In genomic region chr17:29389994-29390855, GRCh38 we compare ENCODE assay signal across 1 cellular context.
A peak's percentile ranks its signal among the peaks of the same experiment; 100 is the strongest.
TF ChIP-seq lines count a peak whose summit lies in the region.

Gene TAOK1, plus strand, starts transcription at chr17:29390363. Its CDS starts 61,186 bp downstream, at chr17:29451549.

TF ChIP-seq in K562, 482 proteins besides CTCF, POLR2A, EP300 and RAD21 (continued from another document and continues in another):
- no peak for TF ChIP-seq PBX2 (CRISPR knock-in tag; IDR thresholded peaks at IDR 0.05; ENCODE audit: low read depth)
- TF ChIP-seq PBX2 (tag; conservative IDR thresholded peaks at IDR 0.05; ENCODE audit: low read depth), result peak; percentile 24; the same call in 1 of the 2 replicates
- peak; percentile 58 to 90 for TF ChIP-seq MAZ (CRISPR knock-in tag; conservative IDR thresholded peaks at IDR 0.05 in 1 of 2, IDR thresholded peaks at IDR 0.05 in 1 of 2)
- TF ChIP-seq SMARCE1 (IDR thresholded peaks at IDR 0.05), result 0 out of 2 replicates have a peak, but pooled peaks have one; percentile 48
- TF ChIP-seq HDAC2 (IDR thresholded peaks at IDR 0.05), result peak; percentile 55
- TF ChIP-seq GTF2A2 (tag; IDR thresholded peaks at IDR 0.05), result no peak
- TF ChIP-seq NCOR1 (IDR thresholded peaks at IDR 0.05), result no peak
- TF ChIP-seq MBD2 (IDR thresholded peaks at IDR 0.05; ENCODE audit: borderline replicate concordance, low read depth), result peak; percentile 66; the same call in 1 of the 2 replicates
- peak; percentile 70 for TF ChIP-seq CCNT2 (IDR thresholded peaks at IDR 0.05; ENCODE audit: borderline replicate concordance, extremely low read depth, insufficient read length, low read depth, low read length)
- peak; percentile 95 for TF ChIP-seq ZFX (CRISPR knock-in tag; IDR thresholded peaks at IDR 0.05)
- TF ChIP-seq KDM5B (IDR thresholded peaks at IDR 0.05; ENCODE audit: insufficient replicate concordance, low read depth, low read length), result peak; percentile 75
- TF ChIP-seq E2F1 (CRISPR knock-in tag; IDR thresholded peaks at IDR 0.05), result peak; percentile 52; the same call in 1 of the 2 replicates
- peak; percentile 88 for TF ChIP-seq MYC (IDR thresholded peaks at IDR 0.05; ENCODE audit: low read depth, low read length)
- no peak for TF ChIP-seq MYC (CRISPR knock-in tag; IDR thresholded peaks at IDR 0.05; ENCODE audit: borderline replicate concordance, low read depth)
- TF ChIP-seq VEZF1 (CRISPR knock-in tag; IDR thresholded peaks at IDR 0.05), result peak; percentile 99
- TF ChIP-seq CTBP1 (IDR thresholded peaks at IDR 0.05; ENCODE audit: borderline replicate concordance), result peak; percentile 61; the same call in 1 of the 2 replicates
- TF ChIP-seq ZNF431 (CRISPR knock-in tag; IDR thresholded peaks at IDR 0.05), result no peak
- TF ChIP-seq PML (IDR thresholded peaks at IDR 0.05; ENCODE audit: low read length), result peak; percentile 85
- TF ChIP-seq SP1 (CRISPR knock-in tag; IDR thresholded peaks at IDR 0.05), result peak; percentile 49; the same call in 1 of the 2 replicates
- peak; percentile 28; the same call in 1 of the 2 replicates for TF ChIP-seq BHLHE40 (IDR thresholded peaks at IDR 0.05; ENCODE audit: low read length)
- TF ChIP-seq ZNF707 (CRISPR knock-in tag; conservative IDR thresholded peaks at IDR 0.05), result no peak
- peak; percentile 90 for TF ChIP-seq REST (CRISPR knock-in tag; IDR thresholded peaks at IDR 0.05; ENCODE audit: low read depth)
- TF ChIP-seq ATF1 (CRISPR knock-in tag; IDR thresholded peaks at IDR 0.05), result no peak
- TF ChIP-seq ATF1 (tag; IDR thresholded peaks at IDR 0.05), result peak; percentile 90
- TF ChIP-seq NONO (IDR thresholded peaks at IDR 0.05; ENCODE audit: low read depth in 2 of 2, low read length in 1 of 2), result peak; percentile 15 to 82; a peak in 2 of 4 replicates
- TF ChIP-seq NR2C2 (CRISPR knock-in tag; IDR thresholded peaks at IDR 0.05), result no peak
- TF ChIP-seq NR2C2 (tag; IDR thresholded peaks at IDR 0.05), result peak; percentile 26; the same call in 1 of the 2 replicates
- TF ChIP-seq L3MBTL2 (IDR thresholded peaks at IDR 0.05), result peak; percentile 52
- TF ChIP-seq RBM34 (IDR thresholded peaks at IDR 0.05; ENCODE audit: borderline replicate concordance, insufficient read depth, low read length), result 0 out of 2 replicates have a peak, but pooled peaks have one; percentile 20
- 0 out of 2 replicates have a peak, but pooled peaks have one; percentile 29 for TF ChIP-seq ELF1 (tag; IDR thresholded peaks at IDR 0.05)
- TF ChIP-seq ETS1 (conservative IDR thresholded peaks at IDR 0.05; ENCODE audit: control insufficient read depth, low read depth, low read length), result peak; percentile 55; the same call in 1 of the 2 replicates
- peak; percentile 52; the same call in 1 of the 2 replicates for TF ChIP-seq HMBOX1 (IDR thresholded peaks at IDR 0.05)
- TF ChIP-seq KAT7 (CRISPR knock-in tag; IDR thresholded peaks at IDR 0.05; ENCODE audit: borderline replicate concordance), result peak; percentile 39; the same call in 1 of the 2 replicates
- TF ChIP-seq JUND (IDR thresholded peaks at IDR 0.05; ENCODE audit: borderline replicate concordance, low read depth, low read length), result peak; percentile 67
- no peak; the same call in 2 of the 3 replicates for TF ChIP-seq JUND (tag; IDR thresholded peaks at IDR 0.05; ENCODE audit: borderline replicate concordance, low read depth, low read length)
- TF ChIP-seq TAL1 (IDR thresholded peaks at IDR 0.05), result no peak
- 0 out of 4 replicates have a peak, but pooled peaks of 1 of the 2 experiments have one; percentile 45 for TF ChIP-seq ARNT (IDR thresholded peaks at IDR 0.05)
- TF ChIP-seq THAP12 (CRISPR knock-in tag; IDR thresholded peaks at IDR 0.05), result peak; percentile 96
- no peak for TF ChIP-seq SRSF1 (IDR thresholded peaks at IDR 0.05; ENCODE audit: low read depth, low read length)
- TF ChIP-seq ZBTB17 (CRISPR knock-in tag; IDR thresholded peaks at IDR 0.05), result 0 out of 2 replicates have a peak, but pooled peaks have one; percentile 35
- peak; percentile 14 for TF ChIP-seq POU5F1 (IDR thresholded peaks at IDR 0.05; ENCODE audit: borderline replicate concordance, low read depth, low read length, partially characterized antibody)
- no peak for TF ChIP-seq PURB (CRISPR knock-in tag; IDR thresholded peaks at IDR 0.05; ENCODE audit: low read depth)
- peak; percentile 84 for TF ChIP-seq RBBP5 (IDR thresholded peaks at IDR 0.05; ENCODE audit: borderline replicate concordance, insufficient read depth, low read length, poor library complexity, severe bottlenecking)
- peak; percentile 40; the same call in 1 of the 2 replicates for TF ChIP-seq XRCC5 (IDR thresholded peaks at IDR 0.05; ENCODE audit: low read depth, low read length)
- TF ChIP-seq RBM25 (IDR thresholded peaks at IDR 0.05; ENCODE audit: low read depth, low read length, severe bottlenecking), result peak; percentile 82
- TF ChIP-seq MXI1 (IDR thresholded peaks at IDR 0.05; ENCODE audit: low read depth, low read length), result peak; percentile 79
- TF ChIP-seq SMAD1 (IDR thresholded peaks at IDR 0.05; ENCODE audit: low read depth, low read length, partially characterized antibody), result peak; percentile 36
- no peak for TF ChIP-seq ZNF668 (CRISPR knock-in tag; IDR thresholded peaks at IDR 0.05)
- TF ChIP-seq TBP (optimal IDR thresholded peaks at IDR 0.05; ENCODE audit: low read depth, low read length), result peak; percentile 89
- peak; percentile 86 for TF ChIP-seq ATF7 (IDR thresholded peaks at IDR 0.05)
- no peak for TF ChIP-seq XRCC3 (IDR thresholded peaks at IDR 0.05)
- TF ChIP-seq NFRKB (IDR thresholded peaks at IDR 0.05; ENCODE audit: low read depth), result peak; percentile 64
- TF ChIP-seq ELF4 (CRISPR knock-in tag; IDR thresholded peaks at IDR 0.05), result peak; percentile 71; the same call in 1 of the 2 replicates
- TF ChIP-seq FOSL1 (tag; conservative IDR thresholded peaks at IDR 0.05), result peak; percentile 37; the same call in 1 of the 2 replicates
- peak; percentile 72 for TF ChIP-seq CREB1 (IDR thresholded peaks at IDR 0.05)
- TF ChIP-seq CREB1 (CRISPR knock-in tag; IDR thresholded peaks at IDR 0.05), result peak; percentile 76
- TF ChIP-seq SMARCA5 (IDR thresholded peaks at IDR 0.05), result no peak
- peak; percentile 65 for TF ChIP-seq ZNF263 (CRISPR knock-in tag; IDR thresholded peaks at IDR 0.05; ENCODE audit: borderline replicate concordance)
- TF ChIP-seq TAF9B (IDR thresholded peaks at IDR 0.05; ENCODE audit: partially characterized antibody), result peak; percentile 65
- TF ChIP-seq PKNOX1 (IDR thresholded peaks at IDR 0.05), result peak; percentile 88
- peak; percentile 82 for TF ChIP-seq EP400 (IDR thresholded peaks at IDR 0.05)
- 0 out of 2 replicates have a peak, but pooled peaks have one; percentile 31 for TF ChIP-seq DPF2 (IDR thresholded peaks at IDR 0.05)
